30 cellular contexts compared by ENCODE assay signal in the genomic region with DNA sequence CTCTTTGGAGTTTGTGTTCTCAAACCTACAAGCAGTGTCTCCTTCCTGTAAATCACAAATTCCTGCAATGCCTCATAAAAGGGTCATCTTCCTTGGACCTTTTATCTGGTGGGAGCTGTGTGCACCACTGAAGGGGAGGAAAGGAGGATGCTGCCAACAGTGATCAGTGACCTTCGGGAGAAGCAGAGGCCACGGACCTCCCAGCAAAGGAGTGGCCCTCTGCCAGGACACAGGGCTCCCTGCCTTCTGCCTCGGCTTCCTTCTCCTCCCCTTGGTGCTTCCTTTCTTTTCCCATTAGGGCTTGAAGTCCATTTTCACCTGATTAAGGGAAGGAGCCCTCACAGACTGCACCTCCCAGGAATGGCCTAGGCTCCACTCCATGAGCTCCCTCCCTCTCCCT.
DNase-seq lines count a peak whose midpoint lies in the region; ATAC-seq and TF ChIP-seq lines count a peak whose summit lies in the region.
"Had no signal": no experiment of that assay in that cellular context is flagged by ENCODE, and none has a peak within 500 bp of the region (broad histone marks: within the 10 kb centered on the region; RNA-seq: fewer than 3 reads in every experiment).

No MANE protein-coding gene starts in this region.

- DNase-seq in body of pancreas (peak in 2 of 4 donors; percentile 8 to 30), left colon (peak; percentile 46), sciatic nerve (ENCODE audit: low spot score) (peak; percentile 71), Ammon's horn (ENCODE audit: low spot score) (no peak), smooth muscle cell (lab: John Stamatoyannopoulos, UW; ENCODE audit: unreplicated experiment) (no peak), SHP77 treated with DMSO at 0.1 percent for 48 hours (lab: John Stamatoyannopoulos, UW) (no peak), COR-L47 (lab: John Stamatoyannopoulos, UW) (no peak)
- DNase-seq: activated CD4-positive, alpha-beta T cell treated with anti-CD3 and anti-CD28 coated beads, Interleukin-2, amount 50 U/mL, for 48 hours; activated CD8-positive, alpha-beta memory T cell treated with anti-CD3 and anti-CD28 coated beads, Interleukin-2, amount 50 U/mL, for 48 hours; anterior cingulate cortex; BE2C; CD8-positive, alpha-beta memory T cell; cortex of kidney; foreskin keratinocyte; GDM1; MG63; natural killer cell; NCI-H1105 treated with DMSO at 0.1 percent for 48 hours; NCI-H2029; NCI-H2227 treated with DMSO at 0.1 percent for 48 hours; retina; SK-N-SH; stimulated activated naive B cell treated with anti-CD40 and anti-IgM and Interleukin-4, amounts not matched to agents 10 μg/mL and 1 μg/mL and 100 μg/mL, for 72 hours had no signal

- H3K27ac ChIP-seq in ACC112 (ENCODE audit: low read depth, low read length) (no peak overlapping the region), body of pancreas (peak overlapping the region; percentile 59 to 87 (median 84)), smooth muscle cell (ENCODE audit: low read depth) (no peak overlapping the region)
- H3K27ac ChIP-seq: foreskin keratinocyte had no signal

- no peaks in the 10 kb centered on the region for H3K9me3 ChIP-seq in body of pancreas
- no peaks in the 10 kb centered on the region for H3K9me3 ChIP-seq in smooth muscle cell (replicated peaks; ENCODE audit: low read depth)
- H3K9me3 ChIP-seq: BE2C, HAP-1, MG63, SK-N-SH had no signal

- H2AFZ ChIP-seq in ACC112 (ENCODE audit: low read length, unreplicated experiment), result peak overlapping the region; percentile 8
- H2AFZ ChIP-seq in smooth muscle cell (ENCODE audit: low read depth), result no peak overlapping the region

- no peaks in the 10 kb centered on the region for H4K20me1 ChIP-seq in smooth muscle cell (ENCODE audit: low read depth)

- H3K36me3 ChIP-seq in ACC112 (ENCODE audit: insufficient read depth, low read length) (no peaks in the 10 kb centered on the region), body of pancreas (replicated peaks in 1 of 2; ENCODE audit: insufficient read depth in 1 of 2, low read depth in 2 of 2) (no peaks in the 10 kb centered on the region), smooth muscle cell (ENCODE audit: low read depth) (no peaks in the 10 kb centered on the region)
- H3K36me3 ChIP-seq: BE2C, HAP-1, MG63 had no signal

- TF ChIP-seq CTCF in body of pancreas (IDR thresholded peaks at IDR 0.05) (no peak), smooth muscle cell (IDR thresholded peaks at IDR 0.05; ENCODE audit: borderline replicate concordance, insufficient read depth, poor library complexity, severe bottlenecking) (no peak)

- H3K4me3 ChIP-seq in ACC112 (ENCODE audit: low read depth, low read length), result no peak overlapping the region
- H3K4me3 ChIP-seq in body of pancreas, result no peak overlapping the region
- no peak overlapping the region for H3K4me3 ChIP-seq in smooth muscle cell
- H3K4me3 ChIP-seq: HAP-1, K562, MG63 had no signal

- H3K79me2 ChIP-seq in ACC112 (ENCODE audit: control insufficient read depth, insufficient read depth, low read length, unreplicated experiment), result no peaks in the 10 kb centered on the region
- H3K79me2 ChIP-seq in smooth muscle cell (ENCODE audit: low read depth), result no peaks in the 10 kb centered on the region

- 16 to 42% methylated on average over 3 of the region's 3 CpGs for WGBS in body of pancreas, 2 donors
- 96% methylated on average over 2 of the region's 3 CpGs for WGBS in smooth muscle cell (ENCODE audit: low lambda C conversion rate)

- H3F3A ChIP-seq in smooth muscle cell (ENCODE audit: low read depth), result no peaks in the 10 kb centered on the region

- ATAC-seq in body of pancreas (no peak), left colon (peak; percentile 48), sciatic nerve (peak; percentile 74)
- ATAC-seq: activated CD4-positive, CD25-positive, alpha-beta regulatory T cell treated with anti-CD3 and anti-CD28 coated beads, Interleukin-2, amount 50 U/mL, for 24 hours; activated T-helper 17 cell treated with anti-CD3 and anti-CD28 coated beads, Interleukin-2, amount 50 U/mL, for 72 hours; esophagus mucosa; foreskin keratinocyte; K562; left lobe of liver; natural killer cell; stimulated activated naive B cell treated with anti-CD40 and anti-IgM and Interleukin-4, amounts not matched to agents 10 μg/mL and 1 μg/mL and 100 μg/mL, for 72 hours had no signal

- no peak overlapping the region for H3K4me2 ChIP-seq in smooth muscle cell
- H3K4me2 ChIP-seq: SK-N-SH had no signal

- intact Hi-C loops in body of pancreas (cut with DNase I), result no loop called here
- intact Hi-C loops in left colon (cut with DNase I, micrococcal nuclease), result no loop called here
- intact Hi-C loops in sciatic nerve (cut with DNase I), result no loop called here

- peaks cover 17% of the 10 kb centered on the region for H3K4me1 ChIP-seq in ACC112 (ENCODE audit: control insufficient read depth, insufficient read depth, low read length, unreplicated experiment)
- H3K4me1 ChIP-seq in body of pancreas, result peaks cover 50% of the 10 kb centered on the region
- no peaks in the 10 kb centered on the region for H3K4me1 ChIP-seq in smooth muscle cell (ENCODE audit: low read depth)
- H3K4me1 ChIP-seq: BE2C, HAP-1 had no signal

- TF ChIP-seq POLR2A in body of pancreas (IDR thresholded peaks at IDR 0.05), result no peak

- no peaks in the 10 kb centered on the region for H3K27me3 ChIP-seq in ACC112 (ENCODE audit: insufficient read depth, low read length)
- H3K27me3 ChIP-seq in body of pancreas, result no peaks in the 10 kb centered on the region
- H3K27me3 ChIP-seq in smooth muscle cell (ENCODE audit: low read depth), result no peaks in the 10 kb centered on the region
- H3K27me3 ChIP-seq: BE2C, foreskin keratinocyte, MG63 had no signal

- no peak overlapping the region for H3K9ac ChIP-seq in smooth muscle cell (ENCODE audit: low read depth)
- H3K9ac ChIP-seq: SK-N-SH had no signal

Comparison
In these comparisons a context has a peak if more than half of its experiments do, and no peak if none do; other contexts are left out.
1. H3K27ac ChIP-seq: peak in body of pancreas (4 of 4); none in ACC112 (single experiment) and smooth muscle cell (single experiment).
2. DNase-seq: peak in left colon (2 of 2) and sciatic nerve (single experiment); none in Ammon's horn (single experiment), smooth muscle cell (single experiment), SHP77 treated with DMSO at 0.1 percent for 48 hours (single experiment) and COR-L47 (single experiment).